Comparison of ENCODE assay signal across 1 cellular context in the genomic region with DNA sequence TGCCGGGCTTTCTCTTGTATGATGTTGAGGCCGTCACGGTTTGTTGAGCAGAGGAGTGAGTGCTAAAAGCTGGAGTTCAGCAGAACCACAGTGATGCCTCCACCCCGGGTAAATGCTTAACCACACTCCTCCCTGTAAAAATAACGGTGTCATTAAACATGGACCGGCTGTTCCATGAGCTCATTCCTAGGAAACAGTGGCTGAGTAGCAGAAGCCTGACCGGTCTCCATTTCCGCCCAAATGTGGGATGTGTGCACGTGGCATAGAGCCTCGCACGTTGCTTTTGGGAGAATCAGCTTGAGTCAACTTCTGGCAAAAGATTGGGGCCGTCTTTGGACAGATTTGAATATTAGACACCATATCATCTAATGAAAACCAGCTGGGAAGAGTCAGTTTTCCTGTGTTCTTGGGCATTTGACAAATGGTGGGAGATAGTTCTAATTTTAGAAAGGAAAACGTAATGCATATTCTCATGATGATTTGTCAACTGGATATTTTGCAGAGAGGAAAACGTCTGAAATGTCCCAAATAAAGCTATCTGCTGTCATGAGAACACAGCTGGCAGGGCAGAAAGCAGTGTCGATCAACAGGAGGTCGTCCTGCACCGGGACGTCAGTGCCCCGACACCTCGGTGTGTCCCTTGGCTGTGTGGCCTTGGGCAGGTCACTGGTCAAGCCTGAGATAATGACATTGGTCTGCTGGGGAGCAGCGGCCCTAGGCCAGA.
TF ChIP-seq lines count a peak whose summit lies in the region.

No MANE protein-coding gene starts in this region.

TF ChIP-seq in HepG2, 621 proteins besides CTCF, POLR2A, EP300 and RAD21 (continued from another document and continues in another):
- TF ChIP-seq, protein P1, sequence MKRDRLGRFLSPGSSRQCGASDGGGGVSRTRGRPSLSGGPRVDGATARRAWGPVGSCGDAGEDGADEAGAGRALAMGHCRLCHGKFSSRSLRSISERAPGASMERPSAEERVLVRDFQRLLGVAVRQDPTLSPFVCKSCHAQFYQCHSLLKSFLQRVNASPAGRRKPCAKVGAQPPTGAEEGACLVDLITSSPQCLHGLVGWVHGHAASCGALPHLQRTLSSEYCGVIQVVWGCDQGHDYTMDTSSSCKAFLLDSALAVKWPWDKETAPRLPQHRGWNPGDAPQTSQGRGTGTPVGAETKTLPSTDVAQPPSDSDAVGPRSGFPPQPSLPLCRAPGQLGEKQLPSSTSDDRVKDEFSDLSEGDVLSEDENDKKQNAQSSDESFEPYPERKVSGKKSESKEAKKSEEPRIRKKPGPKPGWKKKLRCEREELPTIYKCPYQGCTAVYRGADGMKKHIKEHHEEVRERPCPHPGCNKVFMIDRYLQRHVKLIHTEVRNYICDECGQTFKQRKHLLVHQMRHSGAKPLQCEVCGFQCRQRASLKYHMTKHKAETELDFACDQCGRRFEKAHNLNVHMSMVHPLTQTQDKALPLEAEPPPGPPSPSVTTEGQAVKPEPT (CRISPR knock-in tag; IDR thresholded peaks at IDR 0.05; ENCODE audit: low read depth): no peak
- TF ChIP-seq YEATS4 (CRISPR knock-in tag; IDR thresholded peaks at IDR 0.05; ENCODE audit: borderline replicate concordance): 0 out of 2 replicates have a peak, but pooled peaks have one; percentile 36
- no peak for TF ChIP-seq ZNF317 (CRISPR knock-in tag; IDR thresholded peaks at IDR 0.05)
- TF ChIP-seq SRSF4 (IDR thresholded peaks at IDR 0.05; ENCODE audit: low read depth, low read length, poor library complexity, severe bottlenecking): no peak
- TF ChIP-seq, protein P2, sequence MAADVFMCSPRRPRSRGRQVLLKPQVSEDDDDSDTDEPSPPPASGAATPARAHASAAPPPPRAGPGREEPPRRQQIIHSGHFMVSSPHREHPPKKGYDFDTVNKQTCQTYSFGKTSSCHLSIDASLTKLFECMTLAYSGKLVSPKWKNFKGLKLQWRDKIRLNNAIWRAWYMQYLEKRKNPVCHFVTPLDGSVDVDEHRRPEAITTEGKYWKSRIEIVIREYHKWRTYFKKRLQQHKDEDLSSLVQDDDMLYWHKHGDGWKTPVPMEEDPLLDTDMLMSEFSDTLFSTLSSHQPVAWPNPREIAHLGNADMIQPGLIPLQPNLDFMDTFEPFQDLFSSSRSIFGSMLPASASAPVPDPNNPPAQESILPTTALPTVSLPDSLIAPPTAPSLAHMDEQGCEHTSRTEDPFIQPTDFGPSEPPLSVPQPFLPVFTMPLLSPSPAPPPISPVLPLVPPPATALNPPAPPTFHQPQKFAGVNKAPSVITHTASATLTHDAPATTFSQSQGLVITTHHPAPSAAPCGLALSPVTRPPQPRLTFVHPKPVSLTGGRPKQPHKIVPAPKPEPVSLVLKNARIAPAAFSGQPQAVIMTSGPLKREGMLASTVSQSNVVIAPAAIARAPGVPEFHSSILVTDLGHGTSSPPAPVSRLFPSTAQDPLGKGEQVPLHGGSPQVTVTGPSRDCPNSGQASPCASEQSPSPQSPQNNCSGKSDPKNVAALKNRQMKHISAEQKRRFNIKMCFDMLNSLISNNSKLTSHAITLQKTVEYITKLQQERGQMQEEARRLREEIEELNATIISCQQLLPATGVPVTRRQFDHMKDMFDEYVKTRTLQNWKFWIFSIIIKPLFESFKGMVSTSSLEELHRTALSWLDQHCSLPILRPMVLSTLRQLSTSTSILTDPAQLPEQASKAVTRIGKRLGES (CRISPR knock-in tag; IDR thresholded peaks at IDR 0.05; ENCODE audit: borderline replicate concordance): no peak
- no peak for TF ChIP-seq ZSCAN22 (CRISPR knock-in tag; IDR thresholded peaks at IDR 0.05)
- TF ChIP-seq, protein P3, sequence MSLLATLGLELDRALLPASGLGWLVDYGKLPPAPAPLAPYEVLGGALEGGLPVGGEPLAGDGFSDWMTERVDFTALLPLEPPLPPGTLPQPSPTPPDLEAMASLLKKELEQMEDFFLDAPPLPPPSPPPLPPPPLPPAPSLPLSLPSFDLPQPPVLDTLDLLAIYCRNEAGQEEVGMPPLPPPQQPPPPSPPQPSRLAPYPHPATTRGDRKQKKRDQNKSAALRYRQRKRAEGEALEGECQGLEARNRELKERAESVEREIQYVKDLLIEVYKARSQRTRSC (CRISPR knock-in tag; IDR thresholded peaks at IDR 0.05; ENCODE audit: low read depth): 0 out of 2 replicates have a peak, but pooled peaks have one; percentile 38
- TF ChIP-seq, protein P4, sequence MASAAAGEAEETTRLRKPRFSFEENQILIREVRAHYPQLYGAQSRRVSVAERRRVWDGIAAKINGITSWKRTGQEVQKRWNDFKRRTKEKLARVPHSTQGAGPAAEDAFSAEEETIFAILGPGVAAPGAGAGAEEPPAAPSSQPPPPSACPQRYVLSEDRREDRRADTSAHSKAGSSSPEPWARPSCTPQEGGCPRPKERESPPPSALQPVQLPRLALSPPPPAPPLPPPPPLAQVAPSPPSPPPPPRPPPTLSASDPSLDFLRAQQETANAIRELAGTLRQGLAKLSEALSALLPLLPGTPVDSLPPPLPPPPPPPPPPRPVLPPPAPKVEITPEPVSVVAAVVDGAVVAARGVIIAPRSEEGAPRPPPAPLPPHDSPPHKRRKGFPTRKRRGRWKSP (CRISPR knock-in tag; IDR thresholded peaks at IDR 0.05): no peak
- no peak for TF ChIP-seq NFATC3 (CRISPR knock-in tag; IDR thresholded peaks at IDR 0.05)
- TF ChIP-seq SALL2 (CRISPR knock-in tag; IDR thresholded peaks at IDR 0.05): no peak
- peak; percentile 51; the same call in 1 of the 2 replicates for TF ChIP-seq THAP11 (CRISPR knock-in tag; IDR thresholded peaks at IDR 0.05)
- no peak for TF ChIP-seq RFX5 (IDR thresholded peaks at IDR 0.05; ENCODE audit: low read depth, low read length)
- TF ChIP-seq ZNF460 (CRISPR knock-in tag; IDR thresholded peaks at IDR 0.05; ENCODE audit: borderline replicate concordance): no peak
- TF ChIP-seq NAIF1 (CRISPR knock-in tag; IDR thresholded peaks at IDR 0.05; ENCODE audit: borderline replicate concordance): no peak; the same call in 1 of the 2 replicates
- TF ChIP-seq, protein P5, sequence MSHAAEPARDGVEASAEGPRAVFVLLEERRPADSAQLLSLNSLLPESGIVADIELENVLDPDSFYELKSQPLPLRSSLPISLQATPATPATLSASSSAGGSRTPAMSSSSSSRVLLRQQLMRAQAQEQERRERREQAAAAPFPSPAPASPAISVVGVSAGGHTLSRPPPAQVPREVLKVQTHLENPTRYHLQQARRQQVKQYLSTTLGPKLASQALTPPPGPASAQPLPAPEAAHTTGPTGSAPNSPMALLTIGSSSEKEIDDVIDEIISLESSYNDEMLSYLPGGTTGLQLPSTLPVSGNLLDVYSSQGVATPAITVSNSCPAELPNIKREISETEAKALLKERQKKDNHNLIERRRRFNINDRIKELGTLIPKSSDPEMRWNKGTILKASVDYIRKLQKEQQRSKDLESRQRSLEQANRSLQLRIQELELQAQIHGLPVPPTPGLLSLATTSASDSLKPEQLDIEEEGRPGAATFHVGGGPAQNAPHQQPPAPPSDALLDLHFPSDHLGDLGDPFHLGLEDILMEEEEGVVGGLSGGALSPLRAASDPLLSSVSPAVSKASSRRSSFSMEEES (CRISPR knock-in tag; IDR thresholded peaks at IDR 0.05): peak; percentile 40; the same call in 1 of the 2 replicates
- TF ChIP-seq, protein P6, sequence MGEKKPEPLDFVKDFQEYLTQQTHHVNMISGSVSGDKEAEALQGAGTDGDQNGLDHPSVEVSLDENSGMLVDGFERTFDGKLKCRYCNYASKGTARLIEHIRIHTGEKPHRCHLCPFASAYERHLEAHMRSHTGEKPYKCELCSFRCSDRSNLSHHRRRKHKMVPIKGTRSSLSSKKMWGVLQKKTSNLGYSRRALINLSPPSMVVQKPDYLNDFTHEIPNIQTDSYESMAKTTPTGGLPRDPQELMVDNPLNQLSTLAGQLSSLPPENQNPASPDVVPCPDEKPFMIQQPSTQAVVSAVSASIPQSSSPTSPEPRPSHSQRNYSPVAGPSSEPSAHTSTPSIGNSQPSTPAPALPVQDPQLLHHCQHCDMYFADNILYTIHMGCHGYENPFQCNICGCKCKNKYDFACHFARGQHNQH (CRISPR knock-in tag; IDR thresholded peaks at IDR 0.05): peak; percentile 50
- TF ChIP-seq SETDB1 (CRISPR knock-in tag; IDR thresholded peaks at IDR 0.05; ENCODE audit: borderline replicate concordance): no peak
- no peak for TF ChIP-seq ZNF136 (CRISPR knock-in tag; IDR thresholded peaks at IDR 0.05; ENCODE audit: low read depth)
- TF ChIP-seq ISL2 (CRISPR knock-in tag; IDR thresholded peaks at IDR 0.05): no peak
- TF ChIP-seq, protein P7, sequence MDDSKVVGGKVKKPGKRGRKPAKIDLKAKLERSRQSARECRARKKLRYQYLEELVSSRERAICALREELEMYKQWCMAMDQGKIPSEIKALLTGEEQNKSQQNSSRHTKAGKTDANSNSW (CRISPR knock-in tag; IDR thresholded peaks at IDR 0.05; ENCODE audit: borderline replicate concordance): no peak
- TF ChIP-seq, protein P8, sequence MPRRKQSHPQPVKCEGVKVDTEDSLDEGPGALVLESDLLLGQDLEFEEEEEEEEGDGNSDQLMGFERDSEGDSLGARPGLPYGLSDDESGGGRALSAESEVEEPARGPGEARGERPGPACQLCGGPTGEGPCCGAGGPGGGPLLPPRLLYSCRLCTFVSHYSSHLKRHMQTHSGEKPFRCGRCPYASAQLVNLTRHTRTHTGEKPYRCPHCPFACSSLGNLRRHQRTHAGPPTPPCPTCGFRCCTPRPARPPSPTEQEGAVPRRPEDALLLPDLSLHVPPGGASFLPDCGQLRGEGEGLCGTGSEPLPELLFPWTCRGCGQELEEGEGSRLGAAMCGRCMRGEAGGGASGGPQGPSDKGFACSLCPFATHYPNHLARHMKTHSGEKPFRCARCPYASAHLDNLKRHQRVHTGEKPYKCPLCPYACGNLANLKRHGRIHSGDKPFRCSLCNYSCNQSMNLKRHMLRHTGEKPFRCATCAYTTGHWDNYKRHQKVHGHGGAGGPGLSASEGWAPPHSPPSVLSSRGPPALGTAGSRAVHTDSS (CRISPR knock-in tag; conservative IDR thresholded peaks at IDR 0.05): no peak
- no peak for TF ChIP-seq HCFC1 (IDR thresholded peaks at IDR 0.05; ENCODE audit: low read depth, low read length)
- TF ChIP-seq, protein P9, sequence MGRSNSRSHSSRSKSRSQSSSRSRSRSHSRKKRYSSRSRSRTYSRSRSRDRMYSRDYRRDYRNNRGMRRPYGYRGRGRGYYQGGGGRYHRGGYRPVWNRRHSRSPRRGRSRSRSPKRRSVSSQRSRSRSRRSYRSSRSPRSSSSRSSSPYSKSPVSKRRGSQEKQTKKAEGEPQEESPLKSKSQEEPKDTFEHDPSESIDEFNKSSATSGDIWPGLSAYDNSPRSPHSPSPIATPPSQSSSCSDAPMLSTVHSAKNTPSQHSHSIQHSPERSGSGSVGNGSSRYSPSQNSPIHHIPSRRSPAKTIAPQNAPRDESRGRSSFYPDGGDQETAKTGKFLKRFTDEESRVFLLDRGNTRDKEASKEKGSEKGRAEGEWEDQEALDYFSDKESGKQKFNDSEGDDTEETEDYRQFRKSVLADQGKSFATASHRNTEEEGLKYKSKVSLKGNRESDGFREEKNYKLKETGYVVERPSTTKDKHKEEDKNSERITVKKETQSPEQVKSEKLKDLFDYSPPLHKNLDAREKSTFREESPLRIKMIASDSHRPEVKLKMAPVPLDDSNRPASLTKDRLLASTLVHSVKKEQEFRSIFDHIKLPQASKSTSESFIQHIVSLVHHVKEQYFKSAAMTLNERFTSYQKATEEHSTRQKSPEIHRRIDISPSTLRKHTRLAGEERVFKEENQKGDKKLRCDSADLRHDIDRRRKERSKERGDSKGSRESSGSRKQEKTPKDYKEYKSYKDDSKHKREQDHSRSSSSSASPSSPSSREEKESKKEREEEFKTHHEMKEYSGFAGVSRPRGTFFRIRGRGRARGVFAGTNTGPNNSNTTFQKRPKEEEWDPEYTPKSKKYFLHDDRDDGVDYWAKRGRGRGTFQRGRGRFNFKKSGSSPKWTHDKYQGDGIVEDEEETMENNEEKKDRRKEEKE (IDR thresholded peaks at IDR 0.05): no peak
- TF ChIP-seq TARDBP (CRISPR knock-in tag; IDR thresholded peaks at IDR 0.05): peak; percentile 71; the same call in 1 of the 2 replicates
- no peak; the same call in 1 of the 2 replicates for TF ChIP-seq GFI1 (CRISPR knock-in tag; IDR thresholded peaks at IDR 0.05; ENCODE audit: borderline replicate concordance)
- TF ChIP-seq, protein P10, sequence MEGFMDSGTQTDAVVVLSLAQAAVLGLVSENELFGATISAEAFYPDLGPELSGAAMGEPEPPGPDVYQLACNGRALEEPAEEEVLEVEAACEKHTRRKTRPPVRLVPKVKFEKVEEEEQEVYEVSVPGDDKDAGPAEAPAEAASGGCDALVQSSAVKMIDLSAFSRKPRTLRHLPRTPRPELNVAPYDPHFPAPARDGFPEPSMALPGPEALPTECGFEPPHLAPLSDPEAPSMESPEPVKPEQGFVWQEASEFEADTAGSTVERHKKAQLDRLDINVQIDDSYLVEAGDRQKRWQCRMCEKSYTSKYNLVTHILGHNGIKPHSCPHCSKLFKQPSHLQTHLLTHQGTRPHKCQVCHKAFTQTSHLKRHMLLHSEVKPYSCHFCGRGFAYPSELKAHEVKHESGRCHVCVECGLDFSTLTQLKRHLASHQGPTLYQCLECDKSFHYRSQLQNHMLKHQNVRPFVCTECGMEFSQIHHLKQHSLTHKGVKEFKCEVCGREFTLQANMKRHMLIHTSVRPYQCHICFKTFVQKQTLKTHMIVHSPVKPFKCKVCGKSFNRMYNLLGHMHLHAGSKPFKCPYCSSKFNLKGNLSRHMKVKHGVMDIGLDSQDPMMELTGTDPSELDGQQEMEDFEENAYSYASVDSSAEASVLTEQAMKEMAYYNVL (CRISPR knock-in tag; IDR thresholded peaks at IDR 0.05; ENCODE audit: borderline replicate concordance): no peak
- TF ChIP-seq SUZ12 (IDR thresholded peaks at IDR 0.05; ENCODE audit: low read depth, low read length): no peak
- TF ChIP-seq ZNF44 (CRISPR knock-in tag; IDR thresholded peaks at IDR 0.05): no peak
- no peak for TF ChIP-seq ZNF546 (CRISPR knock-in tag; conservative IDR thresholded peaks at IDR 0.05)
- no peak for TF ChIP-seq ZNF841 (CRISPR knock-in tag; IDR thresholded peaks at IDR 0.05; ENCODE audit: borderline replicate concordance)
- TF ChIP-seq ZNF878 (CRISPR knock-in tag; IDR thresholded peaks at IDR 0.05): no peak
- TF ChIP-seq ZSCAN9 (CRISPR knock-in tag; IDR thresholded peaks at IDR 0.05; ENCODE audit: borderline replicate concordance): peak; percentile 25; the same call in 1 of the 2 replicates
- no peak for TF ChIP-seq ONECUT2 (CRISPR knock-in tag; IDR thresholded peaks at IDR 0.05)
- no peak for TF ChIP-seq ZNF101 (CRISPR knock-in tag; IDR thresholded peaks at IDR 0.05; ENCODE audit: borderline replicate concordance, low read depth)
- 0 out of 2 replicates have a peak, but pooled peaks have one; percentile 62 for TF ChIP-seq ZNF354B (CRISPR knock-in tag; IDR thresholded peaks at IDR 0.05)
- no peak for TF ChIP-seq ZNF782 (CRISPR knock-in tag; IDR thresholded peaks at IDR 0.05; ENCODE audit: borderline replicate concordance)
- TF ChIP-seq PAWR (CRISPR knock-in tag; IDR thresholded peaks at IDR 0.05; ENCODE audit: borderline replicate concordance): no peak
- TF ChIP-seq DPF2 (CRISPR knock-in tag; IDR thresholded peaks at IDR 0.05; ENCODE audit: borderline replicate concordance, low read depth): no peak
